ENCODE assay signal across 16 cellular contexts in genomic region chr4:125547842-125548241, GRCh38.
DNase-seq lines count a peak whose midpoint lies in the region; ATAC-seq and TF ChIP-seq lines count a peak whose summit lies in the region.
"Had no signal": no experiment of that assay in that cellular context is flagged by ENCODE, and none has a peak within 500 bp of the region (broad histone marks: within the 10 kb centered on the region; RNA-seq: fewer than 3 reads in every experiment).

No MANE protein-coding gene starts in this region.

- no peaks in the 10 kb centered on the region for H3F3A ChIP-seq in GM23248 (ENCODE audit: insufficient read depth)
- no peaks in the 10 kb centered on the region for H3F3A ChIP-seq in GM23338 (replicated peaks; ENCODE audit: low read depth)

- DNase-seq in GM23248 (peak; percentile 1), amniotic epithelial cell (ENCODE audit: low read depth) (peak; percentile 7), fibroblast of peridontal ligament (ENCODE audit: extremely low read depth) (peak; percentile 57), non-pigmented ciliary epithelial cell (ENCODE audit: low read depth) (peak; percentile 2), GM23338 (ENCODE audit: low spot score) (no peak), midbrain (lab: John Stamatoyannopoulos, UW) (no peak)
- no peak for DNase-seq in T-helper 2 cell treated with Interferon-gamma antibody and Interleukin-4, amounts not matched to agents 5 μg/mL and 100 μg/mL, for 36 hours (ENCODE audit: low spot score)
- DNase-seq: Caco-2, DMS53, NCI-H1092, NCI-H2227 treated with DMSO at 0.1 percent for 48 hours, NCI-H526, PC-3 had no signal

- H3K4me2 ChIP-seq in GM23248 (ENCODE audit: unreplicated experiment) (no peak overlapping the region), GM23338 (no peak overlapping the region)
- H3K4me2 ChIP-seq: KMS-11 had no signal

- 75 to 81% methylated on average over 4 of the region's 4 CpGs for WGBS in GM23248 (ENCODE audit: low coverage in 1 of 2, low lambda C conversion rate in 2 of 2, missing lambda C conversion rate in 2 of 2), 2 experiments

- H3K27me3 ChIP-seq in GM23248 (replicated peaks; ENCODE audit: insufficient read depth): no peaks in the 10 kb centered on the region
- no peaks in the 10 kb centered on the region for H3K27me3 ChIP-seq in GM23338 (ENCODE audit: insufficient read depth)

- H3K4me3 ChIP-seq in GM23248 (no peak overlapping the region), GM23338 (no peak overlapping the region)

- H3K4me1 ChIP-seq in GM23248 (ENCODE audit: insufficient read depth): no peaks in the 10 kb centered on the region
- H3K4me1 ChIP-seq in GM23338 (ENCODE audit: insufficient read depth): no peaks in the 10 kb centered on the region
- H3K4me1 ChIP-seq: Caco-2 had no signal

- no peak overlapping the region for H3K4me3 Mint-ChIP-seq in GM23338
- no peak overlapping the region for H3K4me3 Mint-ChIP-seq in activated T-helper 17 cell treated with anti-CD3 and anti-CD28 coated beads, Interleukin-2, amount 50 U/mL, for 72 hours
- H3K4me3 Mint-ChIP-seq in T-helper 2 cell treated with Interferon-gamma antibody and Interleukin-4, amounts not matched to agents 5 μg/mL and 100 μg/mL, for 36 hours: no peak overlapping the region
- H3K4me3 Mint-ChIP-seq: CD14-positive monocyte had no signal

- no peaks in the 10 kb centered on the region for H4K20me1 ChIP-seq in GM23248 (ENCODE audit: insufficient read depth)
- no peaks in the 10 kb centered on the region for H4K20me1 ChIP-seq in GM23338 (replicated peaks; ENCODE audit: insufficient read depth)

- H3K27ac Mint-ChIP-seq in GM23338: no peak overlapping the region
- H3K27ac Mint-ChIP-seq in activated T-helper 17 cell treated with anti-CD3 and anti-CD28 coated beads, Interleukin-2, amount 50 U/mL, for 72 hours: no peak overlapping the region
- H3K27ac Mint-ChIP-seq in T-helper 2 cell treated with Interferon-gamma antibody and Interleukin-4, amounts not matched to agents 5 μg/mL and 100 μg/mL, for 36 hours: no peak overlapping the region
- H3K27ac Mint-ChIP-seq: CD14-positive monocyte had no signal

- H3K9me2 ChIP-seq in GM23248 (ENCODE audit: insufficient read depth): peaks cover 3% of the 10 kb centered on the region; the same call in 1 of the 2 replicates
- peaks cover 7% of the 10 kb centered on the region; the same call in 1 of the 2 replicates for H3K9me2 ChIP-seq in GM23338 (ENCODE audit: insufficient read depth)

- H3K9ac ChIP-seq in GM23248: no peak overlapping the region
- H3K9ac ChIP-seq: KMS-11 had no signal

- TF ChIP-seq CTCF in GM23338 (conservative IDR thresholded peaks at IDR 0.05; ENCODE audit: low read depth in 2 of 2): no peak

- H3K9me3 Mint-ChIP-seq in GM23338: peaks cover 8% of the 10 kb centered on the region
- peaks cover 12% of the 10 kb centered on the region for H3K9me3 Mint-ChIP-seq in activated T-helper 17 cell treated with anti-CD3 and anti-CD28 coated beads, Interleukin-2, amount 50 U/mL, for 72 hours
- peaks cover 6% of the 10 kb centered on the region for H3K9me3 Mint-ChIP-seq in T-helper 2 cell treated with Interferon-gamma antibody and Interleukin-4, amounts not matched to agents 5 μg/mL and 100 μg/mL, for 36 hours

- no peaks in the 10 kb centered on the region for H3K36me3 ChIP-seq in GM23248 (ENCODE audit: low read depth)
- H3K36me3 ChIP-seq in GM23338 (ENCODE audit: insufficient read depth): no peaks in the 10 kb centered on the region

- no peaks in the 10 kb centered on the region for H3K4me1 Mint-ChIP-seq in GM23338
- H3K4me1 Mint-ChIP-seq in activated T-helper 17 cell treated with anti-CD3 and anti-CD28 coated beads, Interleukin-2, amount 50 U/mL, for 72 hours: no peaks in the 10 kb centered on the region
- H3K4me1 Mint-ChIP-seq in T-helper 2 cell treated with Interferon-gamma antibody and Interleukin-4, amounts not matched to agents 5 μg/mL and 100 μg/mL, for 36 hours (ENCODE audit: low read depth): no peaks in the 10 kb centered on the region
- H3K4me1 Mint-ChIP-seq: CD14-positive monocyte had no signal

- H2AFZ ChIP-seq in GM23248 (no peak overlapping the region), GM23338 (no peak overlapping the region)

- in situ Hi-C loops in GM23248 (cut with MboI): no loop called here

- no peaks in the 10 kb centered on the region for H3K79me2 ChIP-seq in GM23248 (ENCODE audit: insufficient read depth)
- no peaks in the 10 kb centered on the region for H3K79me2 ChIP-seq in GM23338 (replicated peaks; ENCODE audit: insufficient read depth)

- no peaks in the 10 kb centered on the region for H3K9me3 ChIP-seq in GM23248 (ENCODE audit: low read depth)
- H3K9me3 ChIP-seq: Caco-2 had no signal

- ATAC-seq in GM23338: no peak
- no peak for ATAC-seq in activated T-helper 17 cell treated with anti-CD3 and anti-CD28 coated beads, Interleukin-2, amount 50 U/mL, for 72 hours (replicated peaks)
- ATAC-seq: PC-3 had no signal

- H3K27me3 Mint-ChIP-seq in GM23338 (ENCODE audit: insufficient read depth, low read depth, poor library complexity): peaks cover 2% of the 10 kb centered on the region
- H3K27me3 Mint-ChIP-seq in activated T-helper 17 cell treated with anti-CD3 and anti-CD28 coated beads, Interleukin-2, amount 50 U/mL, for 72 hours: no peaks in the 10 kb centered on the region
- H3K27me3 Mint-ChIP-seq in T-helper 2 cell treated with Interferon-gamma antibody and Interleukin-4, amounts not matched to agents 5 μg/mL and 100 μg/mL, for 36 hours (ENCODE audit: low read depth): no peaks in the 10 kb centered on the region

- peaks cover 8% of the 10 kb centered on the region; the same call in 2 of the 3 replicates for H3K36me3 Mint-ChIP-seq in GM23338 (ENCODE audit: low read depth)
- H3K36me3 Mint-ChIP-seq in activated T-helper 17 cell treated with anti-CD3 and anti-CD28 coated beads, Interleukin-2, amount 50 U/mL, for 72 hours (ENCODE audit: low read depth): no peaks in the 10 kb centered on the region
- H3K36me3 Mint-ChIP-seq in T-helper 2 cell treated with Interferon-gamma antibody and Interleukin-4, amounts not matched to agents 5 μg/mL and 100 μg/mL, for 36 hours (ENCODE audit: low read depth): no peaks in the 10 kb centered on the region
- H3K36me3 Mint-ChIP-seq: CD14-positive monocyte had no signal

- no peak overlapping the region for H3K27ac ChIP-seq in GM23248
- no peak overlapping the region for H3K27ac ChIP-seq in GM23338 (ENCODE audit: low read depth)
- H3K27ac ChIP-seq: KMS-11 had no signal

TF ChIP-seq in GM23338, 12 proteins besides CTCF, POLR2A, EP300 and RAD21:
- TF ChIP-seq ETS1 (IDR thresholded peaks at IDR 0.05) (no peak), CREB1 (CRISPR knock-in tag; IDR thresholded peaks at IDR 0.05; ENCODE audit: low read depth) (no peak), NANOG (IDR thresholded peaks at IDR 0.05; ENCODE audit: borderline replicate concordance) (no peak), JUNB (IDR thresholded peaks at IDR 0.05; ENCODE audit: unreplicated experiment) (no peak), STAT1 (IDR thresholded peaks at IDR 0.05; ENCODE audit: unreplicated experiment) (no peak)
TF ChIP-seq in GM23338: peak in this region for 0.

Comparison
In these comparisons a context has a peak if more than half of its experiments do, and no peak if none do; other contexts are left out.
1. DNase-seq: peak in GM23248 (single experiment), amniotic epithelial cell (single experiment), fibroblast of peridontal ligament (single experiment) and non-pigmented ciliary epithelial cell (single experiment); none in GM23338 (single experiment), midbrain (single experiment) and T-helper 2 cell treated with Interferon-gamma antibody and Interleukin-4, amounts not matched to agents 5 μg/mL and 100 μg/mL, for 36 hours (single experiment).